ENCODE assay signal across 15 cellular contexts in the genomic region with DNA sequence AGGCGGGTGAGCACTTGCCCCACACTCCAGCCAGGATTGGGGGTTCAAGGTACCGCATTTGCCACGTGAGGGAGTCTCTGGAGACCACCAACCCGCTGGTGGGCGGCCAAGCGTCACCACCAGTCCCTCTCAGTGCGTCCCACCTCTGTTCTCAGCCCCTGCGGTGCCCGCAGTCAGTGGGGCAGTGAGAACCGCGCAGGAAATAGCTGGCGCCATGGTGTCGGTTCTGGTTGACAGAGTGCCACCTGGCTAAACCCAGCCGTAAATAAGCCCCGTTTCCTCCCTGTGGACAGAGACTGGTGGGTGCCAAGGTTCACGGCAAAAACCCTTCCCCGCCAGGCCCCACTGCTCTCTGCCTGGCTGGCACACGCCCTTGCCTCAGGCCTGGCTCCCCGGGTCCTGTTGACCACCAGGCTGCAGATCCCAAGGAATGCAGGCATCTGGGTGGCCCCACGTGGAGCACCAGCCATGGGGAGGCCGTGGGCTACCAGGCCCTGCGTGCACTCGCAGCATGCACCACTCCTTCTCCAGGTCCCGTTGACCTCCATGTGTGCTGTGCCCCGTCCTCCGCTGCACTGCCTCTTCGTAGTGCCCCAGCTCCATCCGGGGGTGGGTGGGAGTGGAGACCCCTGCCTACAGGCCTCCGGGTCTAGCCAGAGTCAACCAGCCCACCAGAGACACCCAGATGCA.
A peak's percentile ranks its signal among the peaks of the same experiment; 100 is the strongest.
DNase-seq lines count a peak whose midpoint lies in the region; ATAC-seq and TF ChIP-seq lines count a peak whose summit lies in the region.
"Had no signal": no experiment of that assay in that cellular context is flagged by ENCODE, and none has a peak within 500 bp of the region (broad histone marks: within the 10 kb centered on the region; RNA-seq: fewer than 3 reads in every experiment).

No MANE protein-coding gene starts in this region.

- H3K79me1 ChIP-seq in mesendoderm (ENCODE audit: low read length), result no peaks in the 10 kb centered on the region

- H2AK5ac ChIP-seq in mesendoderm (ENCODE audit: low read length), result no peak overlapping the region

- POLR2A ChIA-PET in OCI-LY7 (lab: Charles Lee), result interaction anchor here (0.9 to 5.5 kb wide), 8 partner anchors 50 to 117 kb away, joined by 3 to 34 read pairs (median 4); no protein-coding TSS in a partner anchor
- POLR2A ChIA-PET in naive thymus-derived CD4-positive, alpha-beta T cell (lab: Charles Lee), result no interaction called here

- H4K20me1 ChIP-seq in OCI-LY7 (ENCODE audit: insufficient read depth, low read length), result no peaks in the 10 kb centered on the region

- no peak overlapping the region for H3K9ac ChIP-seq in mesendoderm (ENCODE audit: low read length)

- CTCF ChIA-PET in OCI-LY7 (lab: Charles Lee; ENCODE audit: unreplicated experiment), result interaction anchor here (0.6 to 0.7 kb wide), 2 partner anchors 55 to 141 kb away, joined by 3 to 9 read pairs; no protein-coding TSS in a partner anchor
- CTCF ChIA-PET in naive thymus-derived CD4-positive, alpha-beta T cell (lab: Charles Lee), result no interaction called here

- H3K9me2 ChIP-seq in OCI-LY7 (ENCODE audit: insufficient read depth, low read length), result no peaks in the 10 kb centered on the region

- no peaks in the 10 kb centered on the region for H3K9me3 ChIP-seq in OCI-LY7 (ENCODE audit: low read length)
- H3K9me3 ChIP-seq in naive thymus-derived CD4-positive, alpha-beta T cell (ENCODE audit: control insufficient read depth in 2 of 3, low read length in 3 of 3), result no peaks in the 10 kb centered on the region
- H3K9me3 ChIP-seq: heart right ventricle had no signal

- H3K4me1 ChIP-seq in OCI-LY7 (ENCODE audit: insufficient read depth, low read length, poor library complexity, severe bottlenecking), result peaks cover 89% of the 10 kb centered on the region
- no peaks in the 10 kb centered on the region for H3K4me1 ChIP-seq in naive thymus-derived CD4-positive, alpha-beta T cell (ENCODE audit: control insufficient read depth in 2 of 2, insufficient read depth in 2 of 2, low read length in 2 of 2)
- no peaks in the 10 kb centered on the region for H3K4me1 ChIP-seq in mesendoderm (ENCODE audit: control insufficient read depth, low read depth, low read length)
- H3K4me1 ChIP-seq: heart right ventricle had no signal

- H3K9me3 Mint-ChIP-seq in naive thymus-derived CD4-positive, alpha-beta T cell, result no peaks in the 10 kb centered on the region
- H3K9me3 Mint-ChIP-seq: CD14-positive monocyte; naive thymus-derived CD8-positive, alpha-beta T cell had no signal

- H3K27ac ChIP-seq in OCI-LY7 (ENCODE audit: low read depth, low read length, poor library complexity, severe bottlenecking) (peak overlapping the region; percentile 79), coronary artery (no peak overlapping the region), mesendoderm (ENCODE audit: low read depth, low read length) (no peak overlapping the region)
- no peak overlapping the region for H3K27ac ChIP-seq in naive thymus-derived CD4-positive, alpha-beta T cell (ENCODE audit: low read depth, low read length)
- H3K27ac ChIP-seq: heart right ventricle had no signal

- H3K27ac Mint-ChIP-seq in naive thymus-derived CD4-positive, alpha-beta T cell, result no peak overlapping the region

- no peaks in the 10 kb centered on the region for H3K27me3 ChIP-seq in naive thymus-derived CD4-positive, alpha-beta T cell (ENCODE audit: control insufficient read depth in 2 of 2, insufficient read depth in 2 of 2, low read length in 2 of 2)
- no peaks in the 10 kb centered on the region for H3K27me3 ChIP-seq in mesendoderm (ENCODE audit: insufficient read depth, low read length, poor library complexity)
- H3K27me3 ChIP-seq: heart right ventricle had no signal

- H4K8ac ChIP-seq in mesendoderm (ENCODE audit: low read depth, low read length), result no peak overlapping the region

- H3K4ac ChIP-seq in mesendoderm (ENCODE audit: low read depth, low read length), result no peak overlapping the region

- intact Hi-C loops in OCI-LY7 (cut with micrococcal nuclease; ENCODE audit: unreplicated experiment), result loop anchor here (1.0 kb wide), 3 partner anchors 61 to 140 kb away; no protein-coding TSS in a partner anchor
- intact Hi-C loops in naive thymus-derived CD4-positive, alpha-beta T cell (cut with micrococcal nuclease), result no loop called here

- TF ChIP-seq CTCF in OCI-LY7 (conservative IDR thresholded peaks at IDR 0.05; ENCODE audit: low read length) (no peak), coronary artery (IDR thresholded peaks at IDR 0.05) (no peak)

- peaks cover 0 to 17% (median 0%) of the 10 kb centered on the region in 7 donors for H3K4me1 Mint-ChIP-seq in naive thymus-derived CD4-positive, alpha-beta T cell

- H3K4me2 ChIP-seq in OCI-LY7 (ENCODE audit: low read length), result peak overlapping the region; percentile 62
- no peak overlapping the region for H3K4me2 ChIP-seq in mesendoderm (ENCODE audit: low read length)

- peaks cover 0 to 3% (median 0%) of the 10 kb centered on the region in 5 donors for H3K36me3 Mint-ChIP-seq in naive thymus-derived CD4-positive, alpha-beta T cell
- H3K36me3 Mint-ChIP-seq: CD14-positive monocyte had no signal

- no peak overlapping the region for H3K4me3 Mint-ChIP-seq in naive thymus-derived CD4-positive, alpha-beta T cell
- H3K4me3 Mint-ChIP-seq: CD14-positive monocyte had no signal

- peak overlapping the region; percentile 33; the same call in 1 of the 2 replicates for H2AFZ ChIP-seq in OCI-LY7 (ENCODE audit: low read length)

- no peak overlapping the region for H2BK120ac ChIP-seq in mesendoderm (ENCODE audit: low read depth, low read length)

- no peak overlapping the region for H2BK5ac ChIP-seq in mesendoderm (ENCODE audit: low read length)

- H3K36me3 ChIP-seq in OCI-LY7 (ENCODE audit: insufficient read depth, low read length) (no peaks in the 10 kb centered on the region), mesendoderm (ENCODE audit: control insufficient read depth, insufficient read depth, low read length) (no peaks in the 10 kb centered on the region)
- no peaks in the 10 kb centered on the region for H3K36me3 ChIP-seq in naive thymus-derived CD4-positive, alpha-beta T cell (ENCODE audit: control insufficient read depth in 2 of 3, insufficient read depth in 3 of 3, low read length in 3 of 3)
- H3K36me3 ChIP-seq: heart right ventricle had no signal

- BruUV-seq in OCI-LY7 (replicated peaks; lab: Mats Ljungman, UMichigan), result no TSS peak

- H3K56ac ChIP-seq in mesendoderm (ENCODE audit: low read length), result no peak overlapping the region

- no peaks in the 10 kb centered on the region for H3K27me3 Mint-ChIP-seq in naive thymus-derived CD4-positive, alpha-beta T cell
- H3K27me3 Mint-ChIP-seq: naive thymus-derived CD8-positive, alpha-beta T cell had no signal

- no peak overlapping the region for H4K5ac ChIP-seq in mesendoderm (ENCODE audit: low read length)

- no peaks in the 10 kb centered on the region for H3K79me2 ChIP-seq in OCI-LY7 (ENCODE audit: insufficient read depth, low read depth, low read length)
- H3K79me2 ChIP-seq in mesendoderm (ENCODE audit: control insufficient read depth, insufficient read depth, low read length), result no peaks in the 10 kb centered on the region

- H3K23ac ChIP-seq in mesendoderm (ENCODE audit: low read length), result no peak overlapping the region

- no peak overlapping the region for H3K18ac ChIP-seq in mesendoderm (ENCODE audit: low read length)

- WGBS in mesendoderm (ENCODE audit: extremely low coverage, insufficient coverage, low lambda C conversion rate), result no CpG with 5 or more reads among the region's 29 CpGs

- H2BK15ac ChIP-seq in mesendoderm (replicated peaks; ENCODE audit: low read depth), result no peak overlapping the region

- peak; percentile 42 for ATAC-seq in GM18861 (IDR thresholded peaks at IDR 0.05; ENCODE audit: unreplicated experiment)
- peak; percentile 45 for ATAC-seq in GM21717 (IDR thresholded peaks at IDR 0.05; ENCODE audit: unreplicated experiment)
- ATAC-seq in naive thymus-derived CD4-positive, alpha-beta T cell, result peak; percentile 52
- ATAC-seq: heart right ventricle had no signal

- H3K4me3 ChIP-seq in OCI-LY7 (ENCODE audit: low read depth, low read length, poor library complexity, severe bottlenecking) (peak overlapping the region; percentile 15), coronary artery (no peak overlapping the region), mesendoderm (ENCODE audit: low read length) (no peak overlapping the region)
- no peak overlapping the region for H3K4me3 ChIP-seq in naive thymus-derived CD4-positive, alpha-beta T cell (ENCODE audit: low read length)
- H3K4me3 ChIP-seq: heart right ventricle had no signal

- DNase-seq in OCI-LY7 (ENCODE audit: low spot score) (peak; percentile 92), middle frontal gyrus (ENCODE audit: extremely low spot score, low spot score) (no peak), coronary artery (ENCODE audit: low spot score) (no peak), COR-L47 (lab: John Stamatoyannopoulos, UW) (no peak), mesendoderm (no peak)
- no peak for DNase-seq in naive thymus-derived CD4-positive, alpha-beta T cell
- DNase-seq: activated T-cell treated with anti-CD3 and anti-CD28 coated beads, Interleukin-2, amount 50 U/mL, for 1 hour; erythroblast; NCI-H2171; SW 1271 had no signal
